In the genomic region with DNA sequence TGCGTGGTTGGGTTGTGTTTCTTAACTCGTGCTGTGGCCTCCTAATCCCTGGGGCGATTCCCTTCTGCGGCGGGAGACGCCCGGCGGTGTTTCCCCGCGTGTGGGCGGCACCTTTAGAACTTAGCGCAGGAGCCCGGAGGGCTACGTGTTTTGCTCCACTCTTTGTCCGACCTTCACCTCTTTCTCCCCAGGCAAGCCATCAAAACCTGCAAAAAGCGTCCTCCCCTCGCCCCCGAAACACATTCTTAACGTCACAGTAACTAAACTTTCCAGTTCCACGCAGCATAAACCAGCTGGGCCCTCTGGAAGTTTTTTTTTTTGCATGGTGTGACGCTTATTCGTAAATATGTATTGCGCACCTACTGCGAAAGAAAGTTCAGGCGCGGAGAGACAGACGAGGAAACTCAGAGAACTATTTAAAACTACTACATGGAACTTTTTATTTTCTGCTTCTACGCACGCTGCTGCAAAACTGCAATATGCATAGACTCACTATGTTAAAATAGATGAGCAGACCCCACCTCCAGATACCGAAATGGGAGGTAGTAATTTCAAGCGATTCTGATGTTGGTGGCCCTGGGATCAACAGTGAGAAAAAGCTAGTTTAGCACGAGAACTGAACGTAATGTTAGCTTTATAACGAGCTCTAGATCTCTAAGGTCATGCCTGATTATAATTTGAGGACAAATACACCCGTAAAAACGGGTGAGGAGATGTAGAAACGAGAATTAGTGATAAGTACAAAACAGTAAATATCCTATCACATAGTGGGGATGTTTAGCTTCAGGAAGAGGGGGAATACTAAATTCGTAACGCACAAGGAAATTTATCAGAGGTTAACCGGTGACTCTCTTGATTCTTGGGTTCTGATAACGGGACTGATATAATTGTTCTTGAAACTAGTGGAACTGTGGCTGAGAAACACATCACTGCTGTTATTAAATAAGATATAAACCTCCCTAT, we compare ENCODE assay signal across 8 cellular contexts. TPM values are rescaled to one million over a fixed set of nuclear protein-coding genes. Genes with fewer than 3 reads are reported as not detected.
DNase-seq lines count a peak whose midpoint lies in the region; ATAC-seq, FAIRE-seq and TF ChIP-seq lines count a peak whose summit lies in the region.

No MANE protein-coding gene starts in this region.

- TF ChIP-seq CTCF in GM12875 (IDR thresholded peaks at IDR 0.05; ENCODE audit: borderline replicate concordance, insufficient read depth, low read depth, low read length) (no peak), LNCaP clone FGC (IDR thresholded peaks at IDR 0.05; ENCODE audit: control insufficient read depth, extremely low read depth, insufficient read depth) (no peak), fibroblast of pulmonary artery (IDR thresholded peaks at IDR 0.05; ENCODE audit: low read length, missing control alignments) (no peak), omental fat pad (IDR thresholded peaks at IDR 0.05) (no peak)

- H3K4me3 ChIP-seq in GM12875 (ENCODE audit: low read depth, low read length): peak overlapping the region; percentile 90
- peak overlapping the region; percentile 80 for H3K4me3 ChIP-seq in LNCaP clone FGC (ENCODE audit: low read depth, low read length)
- H3K4me3 ChIP-seq in fibroblast of pulmonary artery (replicated peaks; ENCODE audit: low read depth, low read length): peak overlapping the region; percentile 91

- 0 out of 2 replicates have a peak, but pooled peaks have one; percentile 30 for TF ChIP-seq POLR2A in H54 (IDR thresholded peaks at IDR 0.05; ENCODE audit: low read depth, low read length)

- DNase-seq in H54 (ENCODE audit: insufficient read length, low spot score): no peak
- no peak for DNase-seq in LNCaP clone FGC (ENCODE audit: low read depth)
- peak; percentile 71 for DNase-seq in activated CD8-positive, alpha-beta memory T cell treated with anti-CD3 and anti-CD28 coated beads, Interleukin-2, amount 50 U/mL, for 4 hours
- peak; percentile 61 for DNase-seq in fibroblast of pulmonary artery (ENCODE audit: low read depth)
- no peak for DNase-seq in omental fat pad (ENCODE audit: low spot score)
- no peak for DNase-seq in DMS153 (lab: John Stamatoyannopoulos, UW)
- DNase-seq in HPDE6-E6E7 (ENCODE audit: extremely low spot score): no peak

- peak; percentile 72 for ATAC-seq in omental fat pad (ENCODE audit: low FRiP score)

- FAIRE-seq in H54 (lab: Jason Lieb, UNC): no peak

RNA-seq across cellular contexts. Expression of a gene that starts 0.9 kb away (rescaled TPM):
- total RNA-seq in omental fat pad: 10 to 100 TPM; 24.9 to 38.0 (median 30.8) TPM

Comparison
In these comparisons a context has a peak if more than half of its experiments do, and no peak if none do; other contexts are left out.
1. DNase-seq: peak in activated CD8-positive, alpha-beta memory T cell treated with anti-CD3 and anti-CD28 coated beads, Interleukin-2, amount 50 U/mL, for 4 hours (single experiment) and fibroblast of pulmonary artery (single experiment); none in H54 (single experiment), LNCaP clone FGC (single experiment), omental fat pad (single experiment), DMS153 (single experiment) and HPDE6-E6E7 (single experiment).
2. Peak in every context shown above with its lines, with median percentiles within 50 percentile points of each other: H3K4me3 ChIP-seq.